ENCODE assay signal across 8 cellular contexts in the genomic region with DNA sequence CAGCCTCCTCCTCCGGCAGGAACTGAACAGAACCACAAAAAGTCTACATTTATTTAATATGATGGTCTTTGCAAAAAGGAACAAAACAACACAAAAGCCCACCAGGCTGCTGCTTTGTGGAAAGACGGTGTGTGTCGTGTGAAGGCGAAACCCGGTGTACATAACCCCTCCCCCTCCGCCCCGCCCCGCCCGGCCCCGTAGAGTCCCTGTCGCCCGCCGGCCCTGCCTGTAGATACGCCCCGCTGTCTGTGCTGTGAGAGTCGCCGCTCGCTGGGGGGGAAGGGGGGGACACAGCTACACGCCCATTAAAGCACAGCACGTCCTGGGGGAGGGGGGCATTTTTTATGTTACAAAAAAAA.
DNase-seq lines count a peak whose midpoint lies in the region; ATAC-seq and TF ChIP-seq lines count a peak whose summit lies in the region.

No MANE protein-coding gene starts in this region.

- no TSS peak for BruUV-seq in mammary epithelial cell (replicated peaks; lab: Mats Ljungman, UMichigan)

- H3K9me3 ChIP-seq in mammary epithelial cell (replicated peaks; ENCODE audit: insufficient read depth, low read length), result no peaks in the 10 kb centered on the region

- no peaks in the 10 kb centered on the region for H4K20me1 ChIP-seq in mammary epithelial cell (ENCODE audit: insufficient read depth, low read length)

- 0% methylated on average over 5 of the region's 20 CpGs for WGBS in mammary epithelial cell (ENCODE audit: low coverage, missing lambda C conversion rate)

- ATAC-seq in HG03439 (IDR thresholded peaks at IDR 0.05; ENCODE audit: unreplicated experiment), result no peak
- no peak for ATAC-seq in GM21423 (IDR thresholded peaks at IDR 0.05; ENCODE audit: unreplicated experiment)

- H3K9ac ChIP-seq in mammary epithelial cell (ENCODE audit: insufficient read depth, low read length), result no peak overlapping the region

- no peak overlapping the region for H3K27ac ChIP-seq in mammary epithelial cell (ENCODE audit: insufficient read depth, low read depth, low read length)

- no peak overlapping the region for H2AFZ ChIP-seq in mammary epithelial cell (ENCODE audit: low read depth, low read length)

- no peak overlapping the region for H3K27ac Mint-ChIP-seq in nephron progenitor cell

- H3K36me3 ChIP-seq in mammary epithelial cell (ENCODE audit: insufficient read depth, low read length), result no peaks in the 10 kb centered on the region

- H3K4me1 Mint-ChIP-seq in nephron progenitor cell, result peaks cover 62% of the 10 kb centered on the region

- H3K36me3 Mint-ChIP-seq in nephron progenitor cell (ENCODE audit: low read depth), result peaks cover 6% of the 10 kb centered on the region

- CTCF ChIA-PET in mammary epithelial cell (lab: Charles Lee; ENCODE audit: low non-redundant PET), result no interaction called here

- in situ Hi-C loops in mammary epithelial cell (cut with MboI; ENCODE audit: low sequenced_read_pairs in 2 of 2), result no loop called here

- H3K4me2 ChIP-seq in mammary epithelial cell (ENCODE audit: insufficient read depth, low read depth, low read length), result peak overlapping the region; percentile 72

- no peak overlapping the region for H3K4me3 ChIP-seq in mammary epithelial cell (replicated peaks in 1 of 3; ENCODE audit: insufficient read depth in 1 of 3, low read depth in 2 of 3, low read length in 3 of 3)

- H3K79me2 ChIP-seq in mammary epithelial cell (ENCODE audit: insufficient read depth, low read length), result no peaks in the 10 kb centered on the region

- H3K4me1 ChIP-seq in mammary epithelial cell (ENCODE audit: insufficient read depth, low read length), result peaks cover 21% of the 10 kb centered on the region

- peaks cover 61% of the 10 kb centered on the region for H3K27me3 ChIP-seq in mammary epithelial cell (ENCODE audit: insufficient read depth, low read length)

- TF ChIP-seq CTCF in mammary epithelial cell (conservative IDR thresholded peaks at IDR 0.05 in 1 of 2, IDR thresholded peaks at IDR 0.05 in 1 of 2; ENCODE audit: extremely low read depth in 1 of 2, insufficient read depth in 1 of 2, low read depth in 1 of 2, low read length in 2 of 2) (no peak), nephron progenitor cell (IDR thresholded peaks at IDR 0.05) (no peak)

- dilution Hi-C loops in mammary epithelial cell (cut with HindIII; ENCODE audit: low sequenced_read_pairs), result no loop called here

- DNase-seq in D341Med (ENCODE audit: low spot score) (peak; percentile 40), NCI-H510A (lab: John Stamatoyannopoulos, UW) (peak; percentile 8), mammary epithelial cell (no peak), nephron progenitor cell (peak; percentile 52), SW 1271 (lab: John Stamatoyannopoulos, UW) (no peak)
- DNase-seq in effector CD4-positive, alpha-beta T cell, result no peak

- H3K27me3 Mint-ChIP-seq in nephron progenitor cell (ENCODE audit: low read depth, poor library complexity), result peaks cover 34% of the 10 kb centered on the region

- intact Hi-C loops in mammary epithelial cell (cut with micrococcal nuclease), result loop anchor here (5.0 kb wide), 2 partner anchors 86 to 266 kb away; no protein-coding TSS in a partner anchor

- H3K4me3 Mint-ChIP-seq in nephron progenitor cell, result peak overlapping the region; percentile 78

- no peaks in the 10 kb centered on the region for H3K9me3 Mint-ChIP-seq in nephron progenitor cell

Comparison
In these comparisons a context has a peak if more than half of its experiments do, and no peak if none do; other contexts are left out.
1. DNase-seq: peak in D341Med (single experiment), NCI-H510A (single experiment) and nephron progenitor cell (single experiment); none in mammary epithelial cell (single experiment), SW 1271 (0 of 2) and effector CD4-positive, alpha-beta T cell (single experiment).